ENCODE assay signal across 8 cellular contexts in genomic region chr19:34369166-34369565, GRCh38. TPM values are rescaled to one million over a fixed set of nuclear protein-coding genes. Genes with fewer than 3 reads are reported as not detected.
A peak's percentile ranks its signal among the peaks of the same experiment; 100 is the strongest.
DNase-seq lines count a peak whose midpoint lies in the region; ATAC-seq, FAIRE-seq and TF ChIP-seq lines count a peak whose summit lies in the region.
"Not testable (repeated sequence)": the region's sequence is repeated elsewhere in the genome, so short reads cannot be mapped to it uniquely, and the experiment has no call there.

No MANE protein-coding gene starts in this region.

- H3K36me3 ChIP-seq in BLaER1 (peaks cover 78% of the 10 kb centered on the region), HepG2 (replicated peaks in 1 of 2; ENCODE audit: control insufficient read depth in 1 of 2, insufficient read depth in 2 of 2, low read length in 2 of 2) (peaks cover 26 to 52% of the 10 kb centered on the region in 2 experiments), neutrophil (peaks cover 21% of the 10 kb centered on the region), gastrocnemius medialis (peaks cover 0 to 40% of the 10 kb centered on the region in 2 donors)

- not testable (repeated sequence) for H3K4me3 ChIP-seq in BLaER1; HepG2 (replicated peaks in 1 of 3; ENCODE audit: insufficient read depth in 1 of 3, low read depth in 2 of 3, low read length in 3 of 3); neutrophil (ENCODE audit: low read depth in 1 of 2, low read length in 1 of 2); gastrocnemius medialis

- TF ChIP-seq CTCF in VCaP (conservative IDR thresholded peaks at IDR 0.05); HepG2 (CRISPR knock-in tag; IDR thresholded peaks at IDR 0.05); neutrophil (IDR thresholded peaks at IDR 0.05); gastrocnemius medialis (IDR thresholded peaks at IDR 0.05 in 4 of 5, conservative IDR thresholded peaks at IDR 0.05 in 1 of 5): not testable (repeated sequence)

- H4K20me1 ChIP-seq in BLaER1 (peaks cover 82% of the 10 kb centered on the region), HepG2 (ENCODE audit: insufficient read depth, low read length) (peaks cover 29% of the 10 kb centered on the region)

- FAIRE-seq in HepG2 (lab: Jason Lieb, UNC) = not testable (repeated sequence)

- H2AFZ ChIP-seq in HepG2 (ENCODE audit: low read length) = not testable (repeated sequence)

- H3K4me2 ChIP-seq in BLaER1 = not testable (repeated sequence)
- H3K4me2 ChIP-seq in HepG2 (ENCODE audit: low read depth, low read length) = peak overlapping the region; percentile 43; the same call in 1 of the 2 replicates

- peaks cover 66% of the 10 kb centered on the region for H3K4me1 Mint-ChIP-seq in activated CD8-positive, alpha-beta memory T cell treated with anti-CD3 and anti-CD28 coated beads, Interleukin-2, amount 10 ng/mL, durations not matched to agents 7 days and 5 days
- peaks cover 54% of the 10 kb centered on the region for H3K4me1 Mint-ChIP-seq in activated naive CD8-positive, alpha-beta T cell treated with anti-CD3 and anti-CD28 coated beads, Interleukin-2, amount 10 ng/mL, durations not matched to agents 7 days and 5 days
- H3K4me1 Mint-ChIP-seq in stimulated activated effector memory CD8-positive, alpha-beta T cell treated with anti-CD3 and anti-CD28 coated beads, Interleukin-12 subunit alpha, Interleukin-12 subunit beta, amount 100 ng/mL, for 72 hours = peaks cover 72% of the 10 kb centered on the region

- not testable (repeated sequence) for H3K27ac ChIP-seq in BLaER1; HepG2 (ENCODE audit: extremely low read length, insufficient read depth, low read length)
- peak overlapping the region; percentile 98 for H3K27ac ChIP-seq in VCaP
- H3K27ac ChIP-seq in neutrophil = peak overlapping the region; percentile 81
- H3K27ac ChIP-seq in gastrocnemius medialis = peak overlapping the region; percentile 84 to 99 (median 88)

- in situ Hi-C loops in HepG2 (cut with HindIII; ENCODE audit: extremely low pct_ligation_motif_present, low pct_unique_long_range_greater_than_20kb); gastrocnemius medialis (cut with MboI; ENCODE audit: low sequenced_read_pairs in 4 of 4): not testable (repeated sequence)

- not testable (repeated sequence) for H3K9me3 ChIP-seq in BLaER1; HepG2 (ENCODE audit: low read length); neutrophil; gastrocnemius medialis

- H3K4me3 Mint-ChIP-seq in activated CD8-positive, alpha-beta memory T cell treated with anti-CD3 and anti-CD28 coated beads, Interleukin-2, amount 10 ng/mL, durations not matched to agents 7 days and 5 days = not testable (repeated sequence)
- H3K4me3 Mint-ChIP-seq in activated naive CD8-positive, alpha-beta T cell treated with anti-CD3 and anti-CD28 coated beads, Interleukin-2, amount 10 ng/mL, durations not matched to agents 7 days and 5 days = peak overlapping the region; percentile 42
- H3K4me3 Mint-ChIP-seq in stimulated activated effector memory CD8-positive, alpha-beta T cell treated with anti-CD3 and anti-CD28 coated beads, Interleukin-12 subunit alpha, Interleukin-12 subunit beta, amount 100 ng/mL, for 72 hours = peak overlapping the region; percentile 14

- not testable (repeated sequence) for H3K27me3 Mint-ChIP-seq in activated CD8-positive, alpha-beta memory T cell treated with anti-CD3 and anti-CD28 coated beads, Interleukin-2, amount 10 ng/mL, durations not matched to agents 7 days and 5 days; activated naive CD8-positive, alpha-beta T cell treated with anti-CD3 and anti-CD28 coated beads, Interleukin-2, amount 10 ng/mL, durations not matched to agents 7 days and 5 days

- not testable (repeated sequence) for H3K27me3 ChIP-seq in BLaER1; HepG2 (ENCODE audit: control insufficient read depth in 1 of 2, insufficient read depth in 2 of 2, low read length in 2 of 2); neutrophil; gastrocnemius medialis

- DNase-seq in activated CD8-positive, alpha-beta memory T cell treated with anti-CD3 and anti-CD28 coated beads, Interleukin-2, amount 10 ng/mL, durations not matched to agents 7 days and 5 days; activated naive CD8-positive, alpha-beta T cell treated with anti-CD3 and anti-CD28 coated beads, Interleukin-2, amount 10 ng/mL, durations not matched to agents 7 days and 5 days; HepG2 (ENCODE audit: low spot score); gastrocnemius medialis; stimulated activated effector memory CD8-positive, alpha-beta T cell treated with anti-CD3 and anti-CD28 coated beads, Interleukin-12 subunit alpha, Interleukin-12 subunit beta, amount 100 ng/mL, for 72 hours (ENCODE audit: low spot score in 2 of 2): not testable (repeated sequence)

- ATAC-seq in activated CD8-positive, alpha-beta memory T cell treated with anti-CD3 and anti-CD28 coated beads, Interleukin-2, amount 10 ng/mL, durations not matched to agents 7 days and 5 days; activated naive CD8-positive, alpha-beta T cell treated with anti-CD3 and anti-CD28 coated beads, Interleukin-2, amount 10 ng/mL, durations not matched to agents 7 days and 5 days (ENCODE audit: low read depth); HepG2; gastrocnemius medialis; stimulated activated effector memory CD8-positive, alpha-beta T cell treated with anti-CD3 and anti-CD28 coated beads, Interleukin-12 subunit alpha, Interleukin-12 subunit beta, amount 100 ng/mL, for 72 hours: not testable (repeated sequence)

- WGBS in HepG2 (ENCODE audit: low lambda C conversion rate) = 97% methylated on average over 10 of the region's 10 CpGs

- BruUV-seq in HepG2 (replicated peaks; lab: Mats Ljungman, UMichigan) = not testable (repeated sequence)

- H3K79me2 ChIP-seq in HepG2 (ENCODE audit: insufficient read depth, low read length) = peaks cover 59% of the 10 kb centered on the region

- CTCF ChIA-PET in activated CD8-positive, alpha-beta memory T cell treated with anti-CD3 and anti-CD28 coated beads, Interleukin-2, amount 10 ng/mL, durations not matched to agents 7 days and 5 days (lab: Charles Lee); HepG2 (lab: Yijun Ruan, JAX; ENCODE audit: low intra/inter-chr PET ratio, low total read pairs): not testable (repeated sequence)

- 0 out of 2 replicates have a peak overlapping the region, but pooled peaks have one; percentile 24 for H3K9ac ChIP-seq in BLaER1
- not testable (repeated sequence) for H3K9ac ChIP-seq in HepG2 (ENCODE audit: insufficient read depth, low read depth, low read length)

- not testable (repeated sequence) for TF ChIP-seq EP300 in HepG2 (IDR thresholded peaks at IDR 0.05; ENCODE audit: low read depth in 2 of 2, low read length in 2 of 2); HepG2 (CRISPR knock-in tag; IDR thresholded peaks at IDR 0.05; ENCODE audit: borderline replicate concordance)

- H3K9me3 Mint-ChIP-seq in activated CD8-positive, alpha-beta memory T cell treated with anti-CD3 and anti-CD28 coated beads, Interleukin-2, amount 10 ng/mL, durations not matched to agents 7 days and 5 days (ENCODE audit: low read depth); activated naive CD8-positive, alpha-beta T cell treated with anti-CD3 and anti-CD28 coated beads, Interleukin-2, amount 10 ng/mL, durations not matched to agents 7 days and 5 days; stimulated activated effector memory CD8-positive, alpha-beta T cell treated with anti-CD3 and anti-CD28 coated beads, Interleukin-12 subunit alpha, Interleukin-12 subunit beta, amount 100 ng/mL, for 72 hours: not testable (repeated sequence)

- POLR2A ChIA-PET in activated naive CD8-positive, alpha-beta T cell treated with anti-CD3 and anti-CD28 coated beads, Interleukin-2, amount 10 ng/mL, durations not matched to agents 7 days and 5 days (lab: Charles Lee) = interaction anchor here (1.1 to 2.2 kb wide), 2 partner anchors 10 to 18 kb away, joined by 3 to 7 read pairs; no protein-coding TSS in a partner anchor
- POLR2A ChIA-PET in HepG2 (lab: Yijun Ruan, JAX) = interaction anchor here (1.2 kb wide), 1 partner anchor 10 kb away, joined by 4 read pairs; no protein-coding TSS in a partner anchor

- not testable (repeated sequence) for TF ChIP-seq RAD21 in HepG2 (CRISPR knock-in tag; IDR thresholded peaks at IDR 0.05)

- H3K36me3 Mint-ChIP-seq in activated CD8-positive, alpha-beta memory T cell treated with anti-CD3 and anti-CD28 coated beads, Interleukin-2, amount 10 ng/mL, durations not matched to agents 7 days and 5 days = peaks cover 62% of the 10 kb centered on the region
- peaks cover 52% of the 10 kb centered on the region for H3K36me3 Mint-ChIP-seq in activated naive CD8-positive, alpha-beta T cell treated with anti-CD3 and anti-CD28 coated beads, Interleukin-2, amount 10 ng/mL, durations not matched to agents 7 days and 5 days
- not testable (repeated sequence) for H3K36me3 Mint-ChIP-seq in stimulated activated effector memory CD8-positive, alpha-beta T cell treated with anti-CD3 and anti-CD28 coated beads, Interleukin-12 subunit alpha, Interleukin-12 subunit beta, amount 100 ng/mL, for 72 hours

- not testable (repeated sequence) for TF ChIP-seq POLR2A in HepG2 (IDR thresholded peaks at IDR 0.05; ENCODE audit: insufficient read depth in 1 of 2, low read depth in 2 of 2, low read length in 2 of 2); gastrocnemius medialis (IDR thresholded peaks at IDR 0.05)

- peaks cover 36% of the 10 kb centered on the region for H3K4me1 ChIP-seq in BLaER1
- H3K4me1 ChIP-seq in HepG2 (ENCODE audit: insufficient read depth, low read length) = peaks cover 61% of the 10 kb centered on the region
- peaks cover 54 to 57% of the 10 kb centered on the region in 2 experiments for H3K4me1 ChIP-seq in neutrophil (ENCODE audit: control insufficient read depth in 1 of 2, insufficient read depth in 1 of 2, low read depth in 1 of 2, low read length in 1 of 2)
- H3K4me1 ChIP-seq in gastrocnemius medialis = peaks cover 58 to 61% of the 10 kb centered on the region in 2 donors

- H3K27ac Mint-ChIP-seq in activated CD8-positive, alpha-beta memory T cell treated with anti-CD3 and anti-CD28 coated beads, Interleukin-2, amount 10 ng/mL, durations not matched to agents 7 days and 5 days = peak overlapping the region; percentile 7
- H3K27ac Mint-ChIP-seq in activated naive CD8-positive, alpha-beta T cell treated with anti-CD3 and anti-CD28 coated beads, Interleukin-2, amount 10 ng/mL, durations not matched to agents 7 days and 5 days; stimulated activated effector memory CD8-positive, alpha-beta T cell treated with anti-CD3 and anti-CD28 coated beads, Interleukin-12 subunit alpha, Interleukin-12 subunit beta, amount 100 ng/mL, for 72 hours: not testable (repeated sequence)

- intact Hi-C loops in HepG2 (cut with micrococcal nuclease; ENCODE audit: unreplicated experiment); gastrocnemius medialis (cut with DNase I; ENCODE audit: low total_unique reads): not testable (repeated sequence)

RNA-seq across cellular contexts. Expression of gene GPI, which starts 4.2 kb away (rescaled TPM):
- 100 to 1,000 TPM; 501 to 600 TPM for total RNA-seq in activated CD8-positive, alpha-beta memory T cell treated with anti-CD3 and anti-CD28 coated beads, Interleukin-2, amount 10 ng/mL, durations not matched to agents 7 days and 5 days
- total RNA-seq in activated naive CD8-positive, alpha-beta T cell treated with anti-CD3 and anti-CD28 coated beads, Interleukin-2, amount 10 ng/mL, durations not matched to agents 7 days and 5 days = 100 to 1,000 TPM; 725 to 786 TPM
- total RNA-seq in HepG2 (2016; rRNA removed; fragmentation: Illumina TruSeq; extraction: Trizol) (167 and 207 TPM in 2 replicates), gastrocnemius medialis (100 to 1,000 TPM in 3 of 4 donors, 10 to 100 TPM in 1; 83.2 to 231 (median 173) TPM)
- 57.7 and 63.3 TPM in 2 replicates for total RNA-seq in HepG2 (2016; cell fraction: cytosol; rRNA removed; fragmentation: Illumina TruSeq; extraction: Trizol; ENCODE audit: low read depth)
- 170 and 179 TPM in 2 replicates for total RNA-seq in HepG2 (2016; cell fraction: insoluble cytoplasmic fraction; rRNA removed; fragmentation: Illumina TruSeq; extraction: Trizol)
- total RNA-seq in HepG2 (2016; cell fraction: membrane; rRNA removed; fragmentation: Illumina TruSeq; extraction: Trizol) = 117 and 119 TPM in 2 replicates
- 102 and 114 TPM in 2 replicates for total RNA-seq in HepG2 (2016; cell fraction: nucleus; rRNA removed; fragmentation: Illumina TruSeq; extraction: Trizol)
- 115 and 147 TPM in 2 replicates for polyA plus RNA-seq in HepG2 (2011; rRNA removed)
- polyA plus RNA-seq in HepG2 (2011; cell fraction: cytosol; rRNA removed) = 137 and 170 TPM in 2 replicates
- 307 and 407 TPM in 2 replicates for polyA plus RNA-seq in HepG2 (2011; cell fraction: nucleus; rRNA removed)
- 311 and 360 TPM in 2 replicates for polyA plus RNA-seq in HepG2 (2012)
- 97.4 and 105 TPM in 2 replicates for polyA plus RNA-seq in HepG2 (2016; cell fraction: cytosol; fragmentation: Illumina TruSeq; extraction: Trizol; ENCODE audit: low read depth)
- polyA plus RNA-seq in HepG2 (2016; cell fraction: insoluble cytoplasmic fraction; fragmentation: Illumina TruSeq; extraction: Trizol; ENCODE audit: low read depth) = 183 and 254 TPM in 2 replicates
- polyA plus RNA-seq in HepG2 (2016; cell fraction: membrane; fragmentation: Illumina TruSeq; extraction: Trizol; ENCODE audit: low read depth) = 113 and 126 TPM in 2 replicates
- 173 and 188 TPM in 2 replicates for polyA plus RNA-seq in HepG2 (2016; cell fraction: nucleus; fragmentation: Illumina TruSeq; extraction: Trizol; ENCODE audit: insufficient read depth, low read depth)
- polyA minus RNA-seq in HepG2 (2011; rRNA and poly(A)+ RNA removed; ENCODE audit: low replicate concordance) = 301 and 307 TPM in 2 replicates
- 278 and 286 TPM in 2 replicates for polyA minus RNA-seq in HepG2 (2011; cell fraction: cytosol; rRNA and poly(A)+ RNA removed)
- polyA minus RNA-seq in HepG2 (2011; cell fraction: nucleus; rRNA and poly(A)+ RNA removed) = 125 and 126 TPM in 2 replicates

RNA-seq across cellular contexts. Expression of gene PDCD2L, which starts 35.0 kb away (rescaled TPM):
- total RNA-seq in activated CD8-positive, alpha-beta memory T cell treated with anti-CD3 and anti-CD28 coated beads, Interleukin-2, amount 10 ng/mL, durations not matched to agents 7 days and 5 days = 10 to 100 TPM; 11.2 to 19.6 TPM
- 10 to 100 TPM in 1 of 2 experiments, 1 to 10 TPM in 1; 9.4 to 13.3 TPM for total RNA-seq in activated naive CD8-positive, alpha-beta T cell treated with anti-CD3 and anti-CD28 coated beads, Interleukin-2, amount 10 ng/mL, durations not matched to agents 7 days and 5 days
- 35.2 and 40.5 TPM in 2 replicates for total RNA-seq in HepG2 (2016; rRNA removed; fragmentation: Illumina TruSeq; extraction: Trizol)
- 11.6 and 14.8 TPM in 2 replicates for total RNA-seq in HepG2 (2016; cell fraction: cytosol; rRNA removed; fragmentation: Illumina TruSeq; extraction: Trizol; ENCODE audit: low read depth)
- total RNA-seq in HepG2 (2016; cell fraction: insoluble cytoplasmic fraction; rRNA removed; fragmentation: Illumina TruSeq; extraction: Trizol) = 33.1 and 33.4 TPM in 2 replicates
- total RNA-seq in HepG2 (2016; cell fraction: membrane; rRNA removed; fragmentation: Illumina TruSeq; extraction: Trizol) = 13.3 and 18.3 TPM in 2 replicates
- total RNA-seq in HepG2 (2016; cell fraction: nucleus; rRNA removed; fragmentation: Illumina TruSeq; extraction: Trizol) = 15.7 and 15.8 TPM in 2 replicates
- 24.5 and 29.3 TPM in 2 replicates for polyA plus RNA-seq in HepG2 (2011; rRNA removed)
- 30.4 and 32.4 TPM in 2 replicates for polyA plus RNA-seq in HepG2 (2011; cell fraction: cytosol; rRNA removed)
- polyA plus RNA-seq in HepG2 (2011; cell fraction: nucleus; rRNA removed) = 11.2 and 15.1 TPM in 2 replicates
- 22.2 and 26.3 TPM in 2 replicates for polyA plus RNA-seq in HepG2 (2012)
- polyA plus RNA-seq in HepG2 (2016; cell fraction: cytosol; fragmentation: Illumina TruSeq; extraction: Trizol; ENCODE audit: low read depth) = 9.9 and 11.5 TPM in 2 replicates
- 28.1 and 29.2 TPM in 2 replicates for polyA plus RNA-seq in HepG2 (2016; cell fraction: insoluble cytoplasmic fraction; fragmentation: Illumina TruSeq; extraction: Trizol; ENCODE audit: low read depth)
- 11.1 and 13.6 TPM in 2 replicates for polyA plus RNA-seq in HepG2 (2016; cell fraction: membrane; fragmentation: Illumina TruSeq; extraction: Trizol; ENCODE audit: low read depth)
- 16.5 and 17.5 TPM in 2 replicates for polyA plus RNA-seq in HepG2 (2016; cell fraction: nucleus; fragmentation: Illumina TruSeq; extraction: Trizol; ENCODE audit: insufficient read depth, low read depth)
- polyA minus RNA-seq in HepG2 (2011; rRNA and poly(A)+ RNA removed; ENCODE audit: low replicate concordance) = 34.1 and 34.4 TPM in 2 replicates
- 6.5 and 7.9 TPM in 2 replicates for polyA minus RNA-seq in HepG2 (2011; cell fraction: cytosol; rRNA and poly(A)+ RNA removed)
- polyA minus RNA-seq in HepG2 (2011; cell fraction: nucleus; rRNA and poly(A)+ RNA removed) = 11.6 and 12.1 TPM in 2 replicates
- 10 to 100 TPM; 18.1 to 49.8 (median 25.1) TPM for total RNA-seq in gastrocnemius medialis

RNA-seq across cellular contexts. Expression of gene UBA2, which starts 59.0 kb away (rescaled TPM):
- 100 to 1,000 TPM; 123 to 139 TPM for total RNA-seq in activated CD8-positive, alpha-beta memory T cell treated with anti-CD3 and anti-CD28 coated beads, Interleukin-2, amount 10 ng/mL, durations not matched to agents 7 days and 5 days
- 100 to 1,000 TPM; 106 to 113 TPM for total RNA-seq in activated naive CD8-positive, alpha-beta T cell treated with anti-CD3 and anti-CD28 coated beads, Interleukin-2, amount 10 ng/mL, durations not matched to agents 7 days and 5 days
- total RNA-seq in HepG2 (2016; rRNA removed; fragmentation: Illumina TruSeq; extraction: Trizol) = 222 and 327 TPM in 2 replicates
- 111 and 132 TPM in 2 replicates for total RNA-seq in HepG2 (2016; cell fraction: cytosol; rRNA removed; fragmentation: Illumina TruSeq; extraction: Trizol; ENCODE audit: low read depth)
- total RNA-seq in HepG2 (2016; cell fraction: insoluble cytoplasmic fraction; rRNA removed; fragmentation: Illumina TruSeq; extraction: Trizol) = 217 and 335 TPM in 2 replicates
- 253 and 274 TPM in 2 replicates for total RNA-seq in HepG2 (2016; cell fraction: membrane; rRNA removed; fragmentation: Illumina TruSeq; extraction: Trizol)
- 84.0 and 88.3 TPM in 2 replicates for total RNA-seq in HepG2 (2016; cell fraction: nucleus; rRNA removed; fragmentation: Illumina TruSeq; extraction: Trizol)
- 117 and 172 TPM in 2 replicates for polyA plus RNA-seq in HepG2 (2011; rRNA removed)
- polyA plus RNA-seq in HepG2 (2011; cell fraction: cytosol; rRNA removed) = 89.3 and 104 TPM in 2 replicates
- polyA plus RNA-seq in HepG2 (2011; cell fraction: nucleus; rRNA removed) = 43.7 and 47.8 TPM in 2 replicates
- 112 and 146 TPM in 2 replicates for polyA plus RNA-seq in HepG2 (2012)
- polyA plus RNA-seq in HepG2 (2016; cell fraction: cytosol; fragmentation: Illumina TruSeq; extraction: Trizol; ENCODE audit: low read depth) = 64.4 and 67.9 TPM in 2 replicates
- polyA plus RNA-seq in HepG2 (2016; cell fraction: insoluble cytoplasmic fraction; fragmentation: Illumina TruSeq; extraction: Trizol; ENCODE audit: low read depth) = 228 and 233 TPM in 2 replicates
- 113 and 131 TPM in 2 replicates for polyA plus RNA-seq in HepG2 (2016; cell fraction: membrane; fragmentation: Illumina TruSeq; extraction: Trizol; ENCODE audit: low read depth)
- 93.7 and 95.4 TPM in 2 replicates for polyA plus RNA-seq in HepG2 (2016; cell fraction: nucleus; fragmentation: Illumina TruSeq; extraction: Trizol; ENCODE audit: insufficient read depth, low read depth)
- 113 and 118 TPM in 2 replicates for polyA minus RNA-seq in HepG2 (2011; rRNA and poly(A)+ RNA removed; ENCODE audit: low replicate concordance)
- polyA minus RNA-seq in HepG2 (2011; cell fraction: cytosol; rRNA and poly(A)+ RNA removed) = 132 and 194 TPM in 2 replicates
- 68.1 and 99.3 TPM in 2 replicates for polyA minus RNA-seq in HepG2 (2011; cell fraction: nucleus; rRNA and poly(A)+ RNA removed)
- total RNA-seq in gastrocnemius medialis = 100 to 1,000 TPM in 3 of 4 donors, 10 to 100 TPM in 1; 89.3 to 106 (median 102) TPM
